ENCODE assay signal across 11 cellular contexts in genomic region chr3:173586176-173586575, GRCh38.
A peak's percentile ranks its signal among the peaks of the same experiment; 100 is the strongest.
DNase-seq lines count a peak whose midpoint lies in the region; TF ChIP-seq lines count a peak whose summit lies in the region.
"Had no signal": no experiment of that assay in that cellular context is flagged by ENCODE, and none has a peak within 500 bp of the region (broad histone marks: within the 10 kb centered on the region; RNA-seq: fewer than 3 reads in every experiment).

No MANE protein-coding gene starts in this region.

- CTCF ChIA-PET in AG04449 (lab: Yijun Ruan, JAX), result interaction anchor here (1.2 to 2.0 kb wide), 2 partner anchors 13 to 17 kb away, joined by 3 to 5 read pairs; no protein-coding TSS in a partner anchor
- CTCF ChIA-PET in HEK293T (lab: Yijun Ruan, JAX), result interaction anchor here (1.1 to 1.2 kb wide), 2 partner anchors 11 to 164 kb away, joined by 3 read pairs; no protein-coding TSS in a partner anchor

- no peak for TF ChIP-seq CTCF in AG04449 (IDR thresholded peaks at IDR 0.05; ENCODE audit: insufficient read depth, low read length, missing control alignments)

- no peak for DNase-seq in AG04449 (ENCODE audit: low read depth, low spot score)
- DNase-seq in HEK293T (ENCODE audit: extremely low spot score), result no peak
- peak; percentile 1 for DNase-seq in amniotic stem cell (lab: John Stamatoyannopoulos, UW)
- peak; percentile 27 for DNase-seq in inferior parietal cortex (ENCODE audit: extremely low spot score)
- no peak for DNase-seq in AG08396 (ENCODE audit: low spot score)
- no peak for DNase-seq in stimulated activated CD4-positive, alpha-beta T cell treated with anti-CD3 and anti-CD28 coated beads, Interleukin-1b, Interleukin-23, amount 100 ng/mL, for 48 hours
- DNase-seq in SIG-M5 treated with dmso at 0.1 percent for 504 hours (lab: John Stamatoyannopoulos, UW; ENCODE audit: unreplicated experiment), result no peak
- DNase-seq in NCI-H146 treated with DMSO at 0.1 percent for 48 hours (lab: John Stamatoyannopoulos, UW; ENCODE audit: unreplicated experiment), result no peak
- DNase-seq: activated CD4-positive, alpha-beta T cell treated with anti-CD3 and anti-CD28 coated beads for 36 hours; activated T-cell treated with anti-CD3 and anti-CD28 coated beads, Interleukin-2, amount 50 U/mL, for 72 hours; Karpas-422 had no signal

- POLR2A ChIA-PET in AG04449 (lab: Yijun Ruan, JAX) (no interaction called here), HEK293T (lab: Yijun Ruan, JAX) (no interaction called here)

- peak overlapping the region; percentile 69 for H3K4me3 ChIP-seq in AG04449 (ENCODE audit: low read depth, low read length)

TF ChIP-seq in HEK293T, 16 proteins besides CTCF, POLR2A, EP300 and RAD21:
- TF ChIP-seq PKNOX1 (IDR thresholded peaks at IDR 0.05) (peak; percentile 70), CTBP1 (IDR thresholded peaks at IDR 0.05; ENCODE audit: borderline replicate concordance) (no peak), BHLHE40 (IDR thresholded peaks at IDR 0.05; ENCODE audit: borderline replicate concordance) (no peak)

Comparison
In these comparisons a context has a peak if more than half of its experiments do, and no peak if none do; other contexts are left out.
1. DNase-seq: peak in amniotic stem cell (single experiment) and inferior parietal cortex (single experiment); none in AG04449 (single experiment), HEK293T (single experiment), AG08396 (single experiment), stimulated activated CD4-positive, alpha-beta T cell treated with anti-CD3 and anti-CD28 coated beads, Interleukin-1b, Interleukin-23, amount 100 ng/mL, for 48 hours (single experiment), SIG-M5 treated with dmso at 0.1 percent for 504 hours (single experiment) and NCI-H146 treated with DMSO at 0.1 percent for 48 hours (single experiment).